ENCODE assay signal across 8 cellular contexts in the genomic region with DNA sequence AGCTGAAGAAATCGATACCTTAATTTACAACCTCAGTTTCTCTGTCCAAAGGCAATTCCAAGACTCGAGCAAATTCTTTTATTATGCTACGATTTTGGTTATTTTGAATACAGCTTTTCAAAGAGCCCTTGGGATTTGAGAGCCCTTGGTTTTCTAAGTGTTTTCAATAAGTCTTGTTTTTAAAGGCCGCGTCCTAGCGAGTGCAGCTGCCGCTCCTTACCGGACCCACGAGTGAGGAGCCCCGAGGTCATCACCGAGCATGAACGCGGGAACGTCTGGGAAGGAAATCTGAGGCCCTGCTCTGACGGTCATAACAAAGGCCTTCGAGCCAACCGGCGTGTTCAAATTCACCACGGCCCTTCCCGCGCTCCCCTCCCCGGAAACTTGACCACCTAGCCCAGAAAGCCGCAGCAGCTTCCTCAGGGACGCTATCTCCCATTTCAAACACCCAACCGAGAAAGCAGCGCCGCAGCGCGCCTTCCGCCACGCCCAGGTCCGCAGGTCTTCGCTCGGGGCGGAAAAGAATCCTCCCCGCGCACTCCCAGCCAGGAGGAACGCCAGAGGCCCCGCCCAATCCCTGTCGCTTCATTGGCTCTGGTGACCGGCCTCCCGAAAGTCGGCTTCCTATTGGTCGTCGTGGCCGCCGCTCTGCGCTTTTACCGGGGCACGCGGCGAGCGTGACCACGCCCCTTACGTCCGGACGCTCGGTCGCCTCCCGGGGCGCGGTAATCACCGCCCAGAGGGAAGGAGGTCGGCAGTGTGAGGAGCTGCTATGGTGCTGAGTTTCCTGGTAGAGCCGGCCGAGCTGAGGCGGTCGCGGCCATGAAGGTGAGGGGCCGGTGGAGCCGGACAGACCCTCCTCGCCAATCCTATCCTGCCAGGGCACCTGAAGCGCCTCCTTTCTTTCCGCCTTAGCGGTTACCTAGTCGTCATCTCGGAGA. TPM values are rescaled to one million over a fixed set of nuclear protein-coding genes. Genes with fewer than 3 reads are reported as not detected.
DNase-seq lines count a peak whose midpoint lies in the region; ATAC-seq and TF ChIP-seq lines count a peak whose summit lies in the region.

RNF34 (plus strand) TSS at position 728 of the 941 bp plus-strand sequence; CDS start at position 823, 95 bp downstream.

- no peaks in the 10 kb centered on the region for H3K27me3 ChIP-seq in RWPE2 (ENCODE audit: insufficient read depth, poor library complexity, severe bottlenecking)
- H3K27me3 ChIP-seq in fibroblast of lung (ENCODE audit: control insufficient read depth, insufficient read depth, low read length) = no peaks in the 10 kb centered on the region

- ATAC-seq in RWPE2 (ENCODE audit: low read depth) = peak; percentile 92
- peak; percentile 89 to 90 for ATAC-seq in naive thymus-derived CD8-positive, alpha-beta T cell

- peak within 1 kb of the TSS; percentile 66 for H2AFZ ChIP-seq in fibroblast of lung (ENCODE audit: low read length)

- peaks cover 28% of the 10 kb centered on the region for H3K36me3 ChIP-seq in RWPE2 (ENCODE audit: low read depth)
- no peaks in the 10 kb centered on the region for H3K36me3 ChIP-seq in fibroblast of lung (ENCODE audit: control insufficient read depth, insufficient read depth, low read length)

- H3K27ac Mint-ChIP-seq in activated T-helper 2 cell treated with anti-CD3 and anti-CD28 coated beads, Interferon-gamma antibody, Interleukin-2, Interleukin-4, amounts not matched to agents 10 μg/mL and 5 μg/mL and 100 μg/mL, durations not matched to agents 14 hours and 24 hours and 36 hours = peak within 1 kb of the TSS; percentile 96
- peak within 1 kb of the TSS; percentile 87 to 98 (median 95) for H3K27ac Mint-ChIP-seq in naive thymus-derived CD8-positive, alpha-beta T cell

- intact Hi-C loops in activated T-helper 2 cell treated with anti-CD3 and anti-CD28 coated beads, Interferon-gamma antibody, Interleukin-2, Interleukin-4, amounts not matched to agents 10 μg/mL and 5 μg/mL and 100 μg/mL, durations not matched to agents 14 hours and 24 hours and 36 hours (cut with micrococcal nuclease) = loop anchor here (1.0 to 2.0 kb wide), 2 partner anchors 47 to 67 kb away; partner anchors contain the start of gene ANAPC5

- H3K27me3 Mint-ChIP-seq in activated T-helper 2 cell treated with anti-CD3 and anti-CD28 coated beads, Interferon-gamma antibody, Interleukin-2, Interleukin-4, amounts not matched to agents 10 μg/mL and 5 μg/mL and 100 μg/mL, durations not matched to agents 14 hours and 24 hours and 36 hours (ENCODE audit: low read depth) = no peaks in the 10 kb centered on the region
- H3K27me3 Mint-ChIP-seq in naive thymus-derived CD8-positive, alpha-beta T cell = no peaks in the 10 kb centered on the region

- H3K4me3 ChIP-seq in RWPE2 (ENCODE audit: severe bottlenecking) = peak within 1 kb of the TSS; percentile 76
- peak within 1 kb of the TSS; percentile 92 to 97 (median 95) for H3K4me3 ChIP-seq in fibroblast of lung (replicated peaks in 1 of 4; ENCODE audit: control extremely low read depth in 1 of 4, insufficient read depth in 1 of 4, low read depth in 3 of 4, low read length in 4 of 4)

- peaks cover 38% of the 10 kb centered on the region for H3K79me2 ChIP-seq in fibroblast of lung (ENCODE audit: control insufficient read depth, insufficient read depth, low read length)

- H4K20me1 ChIP-seq in fibroblast of lung (ENCODE audit: control insufficient read depth, extremely low read depth, insufficient read depth, low read length) = no peaks in the 10 kb centered on the region

- peaks cover 19% of the 10 kb centered on the region for H3K36me3 Mint-ChIP-seq in activated T-helper 2 cell treated with anti-CD3 and anti-CD28 coated beads, Interferon-gamma antibody, Interleukin-2, Interleukin-4, amounts not matched to agents 10 μg/mL and 5 μg/mL and 100 μg/mL, durations not matched to agents 14 hours and 24 hours and 36 hours (ENCODE audit: low read depth)
- H3K36me3 Mint-ChIP-seq in naive thymus-derived CD8-positive, alpha-beta T cell = peaks cover 0 to 19% (median 4%) of the 10 kb centered on the region in 3 donors

- H3K4me3 Mint-ChIP-seq in activated T-helper 2 cell treated with anti-CD3 and anti-CD28 coated beads, Interferon-gamma antibody, Interleukin-2, Interleukin-4, amounts not matched to agents 10 μg/mL and 5 μg/mL and 100 μg/mL, durations not matched to agents 14 hours and 24 hours and 36 hours (ENCODE audit: low read depth) = peak within 1 kb of the TSS; percentile 97
- peak within 1 kb of the TSS; percentile 83 to 98 (median 93) for H3K4me3 Mint-ChIP-seq in naive thymus-derived CD8-positive, alpha-beta T cell

- POLR2A ChIA-PET in naive thymus-derived CD8-positive, alpha-beta T cell (lab: Charles Lee) = interaction anchor here (0.6 to 4.3 kb wide), 11 partner anchors 12 to 994 kb away, joined by 3 to 36 read pairs (median 3); partner anchors contain the start of genes ANAPC5 and ORAI1

- TF ChIP-seq CTCF in RWPE2 (IDR thresholded peaks at IDR 0.05; ENCODE audit: poor library complexity, severe bottlenecking) = no peak
- TF ChIP-seq CTCF in fibroblast of lung (conservative IDR thresholded peaks at IDR 0.05 in 1 of 2, IDR thresholded peaks at IDR 0.05 in 1 of 2; ENCODE audit: low read depth in 1 of 2, low read length in 2 of 2) = no peak

- peaks cover 31% of the 10 kb centered on the region for H3K4me1 Mint-ChIP-seq in activated T-helper 2 cell treated with anti-CD3 and anti-CD28 coated beads, Interferon-gamma antibody, Interleukin-2, Interleukin-4, amounts not matched to agents 10 μg/mL and 5 μg/mL and 100 μg/mL, durations not matched to agents 14 hours and 24 hours and 36 hours (ENCODE audit: low read depth)
- peaks cover 15 to 47% (median 33%) of the 10 kb centered on the region in 4 donors for H3K4me1 Mint-ChIP-seq in naive thymus-derived CD8-positive, alpha-beta T cell

- peak within 1 kb of the TSS; percentile 85 for H3K9ac ChIP-seq in fibroblast of lung (ENCODE audit: insufficient read depth, low read length)

- H3K27ac ChIP-seq in RWPE2 (ENCODE audit: poor library complexity, severe bottlenecking) (peak within 1 kb of the TSS; percentile 67), fibroblast of lung (ENCODE audit: insufficient read depth, low read length) (peak within 1 kb of the TSS; percentile 91)

- peak; percentile 99 for DNase-seq in EH (ENCODE audit: low read depth)
- peak; percentile 96 for DNase-seq in H4 (ENCODE audit: low spot score)
- DNase-seq in LoVo (ENCODE audit: low spot score) = peak; percentile 100
- peak; percentile 99 for DNase-seq in RWPE2 (ENCODE audit: low spot score)
- peak; percentile 99 for DNase-seq in activated T-helper 2 cell treated with anti-CD3 and anti-CD28 coated beads, Interferon-gamma antibody, Interleukin-2, Interleukin-4, amounts not matched to agents 10 μg/mL and 5 μg/mL and 100 μg/mL, durations not matched to agents 14 hours and 24 hours and 36 hours (ENCODE audit: low spot score)
- DNase-seq in fibroblast of lung (ENCODE audit: low read depth in 2 of 2) = peak; percentile 97
- peak; percentile 91 to 99 (median 96) for DNase-seq in naive thymus-derived CD8-positive, alpha-beta T cell
- DNase-seq in stimulated activated naive CD4-positive, alpha-beta T cell (lab: John Stamatoyannopoulos, UW) = peak; percentile 93 to 97 (median 95)

- H3K9me3 ChIP-seq in RWPE2 (ENCODE audit: severe bottlenecking) = no peaks in the 10 kb centered on the region
- H3K9me3 ChIP-seq in fibroblast of lung (ENCODE audit: control insufficient read depth, insufficient read depth, low read depth, low read length) = no peaks in the 10 kb centered on the region

- H3K4me2 ChIP-seq in fibroblast of lung (ENCODE audit: extremely low read depth, insufficient read depth, low read length) = peak within 1 kb of the TSS; percentile 94

- H3K4me1 ChIP-seq in RWPE2 (ENCODE audit: insufficient read depth, poor library complexity, severe bottlenecking) (peaks cover 12% of the 10 kb centered on the region), fibroblast of lung (ENCODE audit: control insufficient read depth, extremely low read depth, insufficient read depth, low read length) (no peaks in the 10 kb centered on the region)

- H3K9me3 Mint-ChIP-seq in activated T-helper 2 cell treated with anti-CD3 and anti-CD28 coated beads, Interferon-gamma antibody, Interleukin-2, Interleukin-4, amounts not matched to agents 10 μg/mL and 5 μg/mL and 100 μg/mL, durations not matched to agents 14 hours and 24 hours and 36 hours = no peaks in the 10 kb centered on the region
- no peaks in the 10 kb centered on the region for H3K9me3 Mint-ChIP-seq in naive thymus-derived CD8-positive, alpha-beta T cell

RNA-seq across cellular contexts. Expression of gene RNF34, which starts in this region (rescaled TPM):
- total RNA-seq in H4 (2014; rRNA removed; shearing (Covaris generic)) = 51.1 and 54.5 TPM in 2 replicates
- total RNA-seq in activated T-helper 2 cell treated with anti-CD3 and anti-CD28 coated beads, Interferon-gamma antibody, Interleukin-2, Interleukin-4, amounts not matched to agents 10 μg/mL and 5 μg/mL and 100 μg/mL, durations not matched to agents 14 hours and 24 hours and 36 hours = 74.1 and 78.3 TPM in 2 replicates
- total RNA-seq in fibroblast of lung = 49.1 and 79.4 TPM in 2 replicates
- polyA plus RNA-seq in fibroblast of lung = 33.9 and 42.9 TPM in 2 replicates
- 34.0 and 45.7 TPM in 2 replicates for polyA plus RNA-seq in fibroblast of lung (2012)
- polyA minus RNA-seq in fibroblast of lung (ENCODE audit: low replicate concordance) = 210 and 457 TPM in 2 replicates
- 10 to 100 TPM; 74.8 to 77.1 TPM for total RNA-seq in naive thymus-derived CD8-positive, alpha-beta T cell
- 10 to 100 TPM; 34.5 to 49.0 (median 36.2) TPM for polyA plus RNA-seq in naive thymus-derived CD8-positive, alpha-beta T cell

Comparison
In these comparisons a context has a peak if more than half of its experiments do, and no peak if none do; other contexts are left out.
1. Peak in every context shown above with its lines: DNase-seq, ATAC-seq, H3K4me3 ChIP-seq and H3K27ac ChIP-seq.